Comparison of ENCODE assay signal across 8 cellular contexts in the genomic region with DNA sequence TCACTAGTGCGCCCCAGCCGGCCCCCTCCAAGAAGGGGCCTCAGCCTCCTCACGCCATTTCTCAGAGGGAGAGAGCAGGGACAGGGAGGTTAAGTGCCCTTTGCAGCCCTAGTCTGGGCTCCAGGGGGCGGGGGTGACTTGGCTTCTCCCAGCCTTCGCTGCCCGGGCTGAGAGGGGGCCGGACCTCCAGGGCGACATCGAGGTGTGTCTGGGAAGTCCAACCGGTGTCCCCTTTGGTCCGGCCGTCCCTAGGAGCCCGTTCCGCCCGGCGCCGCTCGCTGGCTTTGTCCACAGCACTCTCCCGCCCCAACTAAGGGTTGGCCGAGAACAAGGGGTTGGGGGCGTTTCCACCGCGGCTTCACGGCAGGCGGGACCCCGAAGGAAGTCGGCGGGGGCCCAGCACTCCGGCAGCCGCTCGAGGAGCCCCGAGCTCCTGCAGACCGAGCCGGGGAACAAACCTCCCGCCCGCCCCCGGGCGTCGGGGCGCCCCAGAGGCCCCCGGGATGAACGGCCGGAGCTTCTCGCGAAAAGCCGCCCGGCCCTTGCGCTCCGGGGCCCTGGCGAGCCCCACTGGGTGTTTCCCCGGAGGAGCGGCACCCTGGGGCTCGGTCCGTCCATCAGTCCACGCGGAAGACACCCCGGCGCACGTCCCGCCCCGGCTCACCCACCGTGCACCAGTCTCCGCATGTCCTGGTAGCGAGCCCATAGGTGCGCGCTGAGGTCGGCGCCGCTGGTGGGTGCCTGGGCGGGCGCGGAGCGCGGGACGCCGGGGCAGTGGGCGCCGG. TPM values are rescaled to one million over a fixed set of nuclear protein-coding genes. Genes with fewer than 3 reads are reported as not detected.
A peak's percentile ranks its signal among the peaks of the same experiment; 100 is the strongest.
DNase-seq lines count a peak whose midpoint lies in the region; ATAC-seq lines count a peak whose summit lies in the region.

No MANE protein-coding gene starts in this region.

- peaks cover 36% of the 10 kb centered on the region for H3K36me3 Mint-ChIP-seq in activated T-cell treated with anti-CD3 and anti-CD28 coated beads, Interleukin-2, amount 50 U/mL, for 24 hours (ENCODE audit: low read depth)

- peak overlapping the region; percentile 71 for H2AK5ac ChIP-seq in trophoblast cell (ENCODE audit: low read length)

- H3K14ac ChIP-seq in trophoblast cell (ENCODE audit: low read length) = peak overlapping the region; percentile 89

- H3K27ac Mint-ChIP-seq in activated T-cell treated with anti-CD3 and anti-CD28 coated beads, Interleukin-2, amount 50 U/mL, for 24 hours = peak overlapping the region; percentile 74

- peaks cover 28% of the 10 kb centered on the region for H3K4me1 Mint-ChIP-seq in activated T-cell treated with anti-CD3 and anti-CD28 coated beads, Interleukin-2, amount 50 U/mL, for 24 hours (ENCODE audit: low read depth)

- peak overlapping the region; percentile 83 for H3K4me3 Mint-ChIP-seq in activated T-cell treated with anti-CD3 and anti-CD28 coated beads, Interleukin-2, amount 50 U/mL, for 24 hours

- DNase-seq in Caki2 (ENCODE audit: low read depth) (peak; percentile 7), HT-29 (ENCODE audit: low spot score) (peak; percentile 23), glomerular visceral epithelial cell (ENCODE audit: extremely low spot score) (peak; percentile 26), trophoblast cell (peak in 1 of 2 donors; percentile 25), NCI-H345 treated with DMSO at 0.1 percent for 48 hours (lab: John Stamatoyannopoulos, UW; ENCODE audit: unreplicated experiment) (no peak)
- DNase-seq in activated T-cell treated with anti-CD3 and anti-CD28 coated beads, Interleukin-2, amount 50 U/mL, for 24 hours = peak; percentile 64

- no peaks in the 10 kb centered on the region for H3K27me3 ChIP-seq in trophoblast cell (ENCODE audit: insufficient read depth, low read length)

- H2AFZ ChIP-seq in trophoblast cell (ENCODE audit: insufficient read depth, low read length, poor library complexity) = peak overlapping the region; percentile 77

- H3K23ac ChIP-seq in trophoblast cell (ENCODE audit: low read length) = no peak overlapping the region

- peak overlapping the region; percentile 96 for H3K18ac ChIP-seq in trophoblast cell (ENCODE audit: low read length)

- H3K27ac ChIP-seq in trophoblast cell (ENCODE audit: low read depth, low read length) = peak overlapping the region; percentile 12

- WGBS in trophoblast cell (ENCODE audit: extremely low coverage, insufficient coverage, insufficient read length) = no CpG with 5 or more reads among the region's 78 CpGs

- peak overlapping the region; percentile 64 for H3K9ac ChIP-seq in trophoblast cell (ENCODE audit: low read length)

- H3K4me2 ChIP-seq in trophoblast cell (ENCODE audit: low read length) = peak overlapping the region; percentile 82

- no peak for ATAC-seq in GM18519 (IDR thresholded peaks at IDR 0.05; ENCODE audit: low FRiP score, unreplicated experiment)
- no peak for ATAC-seq in GM21786 (IDR thresholded peaks at IDR 0.05; ENCODE audit: unreplicated experiment)

- peak overlapping the region; percentile 32 for H3K4ac ChIP-seq in trophoblast cell (ENCODE audit: low read depth, low read length)

- H3K4me1 ChIP-seq in trophoblast cell (ENCODE audit: control insufficient read depth in 1 of 2, insufficient read depth in 2 of 2, low read length in 2 of 2) = peaks cover 46 to 52% of the 10 kb centered on the region in 2 experiments

- H2BK120ac ChIP-seq in trophoblast cell (ENCODE audit: insufficient read depth, low read length, poor library complexity) = peak overlapping the region; percentile 65

- peaks cover 26% of the 10 kb centered on the region for H3K79me1 ChIP-seq in trophoblast cell (ENCODE audit: low read length)

- peaks cover 2% of the 10 kb centered on the region for H3K9me3 ChIP-seq in trophoblast cell (ENCODE audit: insufficient read depth, low read depth, low read length)

- H4K91ac ChIP-seq in trophoblast cell (ENCODE audit: low read depth, low read length) = peak overlapping the region; percentile 93

- peak overlapping the region; percentile 61 for H4K12ac ChIP-seq in trophoblast cell (ENCODE audit: low read depth, low read length)

- peak overlapping the region; percentile 78 for H4K8ac ChIP-seq in trophoblast cell (ENCODE audit: low read depth, low read length)

- H2BK12ac ChIP-seq in trophoblast cell (ENCODE audit: low read length) = peak overlapping the region; percentile 25

- in situ Hi-C loops in Caki2 (cut with HindIII; ENCODE audit: low pct_unique_long_range_greater_than_20kb, low sequenced_read_pairs) = no loop called here

- H3K79me2 ChIP-seq in trophoblast cell (ENCODE audit: control insufficient read depth, insufficient read depth, low read length, poor library complexity) = peaks cover 39% of the 10 kb centered on the region

- H3K4me3 ChIP-seq in trophoblast cell (ENCODE audit: low read depth, low read length) = peak overlapping the region; percentile 83

- H3K36me3 ChIP-seq in trophoblast cell (ENCODE audit: control insufficient read depth in 1 of 2, insufficient read depth in 2 of 2, low read length in 2 of 2) = peaks cover 18 to 20% of the 10 kb centered on the region in 2 experiments

- H3K27me3 Mint-ChIP-seq in activated T-cell treated with anti-CD3 and anti-CD28 coated beads, Interleukin-2, amount 50 U/mL, for 24 hours = no peaks in the 10 kb centered on the region

- H3K9me3 Mint-ChIP-seq in activated T-cell treated with anti-CD3 and anti-CD28 coated beads, Interleukin-2, amount 50 U/mL, for 24 hours = no peaks in the 10 kb centered on the region

- peak overlapping the region; percentile 59 for H2BK5ac ChIP-seq in trophoblast cell (ENCODE audit: low read depth, low read length, poor library complexity)

RNA-seq across cellular contexts. Expression of gene NT5DC2, which starts 0.6 kb away (rescaled TPM):
- total RNA-seq in Caki2 (2014; rRNA removed; shearing (Covaris generic); ENCODE audit: low replicate concordance) = 13.2 and 14.4 TPM in 2 replicates
- 119 and 120 TPM in 2 replicates for total RNA-seq in HT-29 (2014; rRNA removed; shearing (Covaris generic))
- polyA plus RNA-seq in trophoblast cell (2013) = 247 and 254 TPM in 2 replicates

RNA-seq across cellular contexts. Expression of gene UQCC5, which starts 3.4 kb away (rescaled TPM):
- total RNA-seq in Caki2 (2014; rRNA removed; shearing (Covaris generic); ENCODE audit: low replicate concordance) = 1.8 and 35.7 TPM in 2 replicates
- 15.3 and 38.3 TPM in 2 replicates for total RNA-seq in HT-29 (2014; rRNA removed; shearing (Covaris generic))
- polyA plus RNA-seq in trophoblast cell (2013) = 68.9 TPM in 2 replicates

RNA-seq across cellular contexts. Expression of gene STAB1, which starts 37.9 kb away (rescaled TPM):
- not detected in 2 replicates for total RNA-seq in Caki2 (2014; rRNA removed; shearing (Covaris generic); ENCODE audit: low replicate concordance)
- 0.03 TPM in 1 of 2 replicates, not detected in the other for total RNA-seq in HT-29 (2014; rRNA removed; shearing (Covaris generic))
- 0.14 and 0.19 TPM in 2 replicates for polyA plus RNA-seq in trophoblast cell (2013)
